In the genomic region with DNA sequence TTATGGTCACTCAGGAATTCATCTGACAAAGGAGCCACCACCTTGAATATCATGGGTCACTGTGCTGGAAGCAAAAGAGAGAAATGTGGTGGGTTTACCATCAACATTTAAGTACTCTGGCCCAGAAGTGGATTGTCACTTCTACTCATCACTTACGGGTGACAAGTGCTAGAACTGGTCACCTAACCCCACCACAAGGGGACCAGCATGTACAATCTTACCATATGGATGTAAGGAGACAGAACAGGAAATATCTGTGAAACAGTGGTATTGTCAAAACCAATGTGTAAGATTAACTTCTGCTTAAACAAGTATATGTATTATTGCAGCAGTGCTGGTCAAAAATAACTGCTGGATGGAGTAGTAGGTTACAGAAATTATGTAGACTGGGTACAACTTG, we compare ENCODE assay signal across 7 cellular contexts.
DNase-seq lines count a peak whose midpoint lies in the region; ATAC-seq and TF ChIP-seq lines count a peak whose summit lies in the region.
"Not testable (repeated sequence)": the region's sequence is repeated elsewhere in the genome, so short reads cannot be mapped to it uniquely, and the experiment has no call there.

No MANE protein-coding gene starts in this region.

- WGBS in upper lobe of left lung, 2 donors = 32 to 55% methylated on average over 1 of the region's 1 CpG

- DNase-seq in CD1c-positive myeloid dendritic cell (ENCODE audit: extremely low spot score) = peak; percentile 34
- DNase-seq in SJCRH30 = peak in 1 of 2 experiments; percentile 11
- not testable (repeated sequence) for DNase-seq in activated naive CD8-positive, alpha-beta T cell treated with anti-CD3 and anti-CD28 coated beads, Interleukin-2, amount 50 U/mL, for 24 hours; naive thymus-derived CD4-positive, alpha-beta T cell; upper lobe of left lung
- peak; percentile 1 for DNase-seq in inferior parietal cortex (ENCODE audit: extremely low spot score)

- peak overlapping the region; percentile 69 for H3K27ac ChIP-seq in SJCRH30
- H3K27ac ChIP-seq in naive thymus-derived CD4-positive, alpha-beta T cell (ENCODE audit: low read depth, low read length); upper lobe of left lung: not testable (repeated sequence)

- CTCF ChIA-PET in naive thymus-derived CD4-positive, alpha-beta T cell (lab: Charles Lee) = not testable (repeated sequence)

- H3K36me3 ChIP-seq in SJCRH30; naive thymus-derived CD4-positive, alpha-beta T cell (ENCODE audit: control insufficient read depth in 2 of 3, insufficient read depth in 3 of 3, low read length in 3 of 3); upper lobe of left lung: not testable (repeated sequence)

- ATAC-seq in activated naive CD8-positive, alpha-beta T cell treated with anti-CD3 and anti-CD28 coated beads, Interleukin-2, amount 50 U/mL, for 24 hours = peak; percentile 27
- ATAC-seq in esophagus mucosa (peak; percentile 24), upper lobe of left lung (ENCODE audit: low FRiP score in 2 of 2) (peak; percentile 0 to 1)
- ATAC-seq in naive thymus-derived CD4-positive, alpha-beta T cell = peak; percentile 40

- not testable (repeated sequence) for TF ChIP-seq POLR2A in upper lobe of left lung (IDR thresholded peaks at IDR 0.05)

- not testable (repeated sequence) for H3K4me3 Mint-ChIP-seq in activated naive CD8-positive, alpha-beta T cell treated with anti-CD3 and anti-CD28 coated beads, Interleukin-2, amount 50 U/mL, for 24 hours; naive thymus-derived CD4-positive, alpha-beta T cell

- not testable (repeated sequence) for H3K36me3 Mint-ChIP-seq in activated naive CD8-positive, alpha-beta T cell treated with anti-CD3 and anti-CD28 coated beads, Interleukin-2, amount 50 U/mL, for 24 hours (ENCODE audit: low read depth); naive thymus-derived CD4-positive, alpha-beta T cell

- H3K27me3 Mint-ChIP-seq in activated naive CD8-positive, alpha-beta T cell treated with anti-CD3 and anti-CD28 coated beads, Interleukin-2, amount 50 U/mL, for 24 hours = not testable (repeated sequence)
- peaks cover 4 to 36% (median 8%) of the 10 kb centered on the region in 5 donors for H3K27me3 Mint-ChIP-seq in naive thymus-derived CD4-positive, alpha-beta T cell

- H3K27me3 ChIP-seq in SJCRH30; naive thymus-derived CD4-positive, alpha-beta T cell (ENCODE audit: control insufficient read depth in 2 of 2, insufficient read depth in 2 of 2, low read length in 2 of 2); upper lobe of left lung: not testable (repeated sequence)

- TF ChIP-seq EP300 in upper lobe of left lung (IDR thresholded peaks at IDR 0.05) = not testable (repeated sequence)

- not testable (repeated sequence) for H3K4me3 ChIP-seq in SJCRH30; naive thymus-derived CD4-positive, alpha-beta T cell (ENCODE audit: low read length); upper lobe of left lung

- H3K27ac Mint-ChIP-seq in activated naive CD8-positive, alpha-beta T cell treated with anti-CD3 and anti-CD28 coated beads, Interleukin-2, amount 50 U/mL, for 24 hours; naive thymus-derived CD4-positive, alpha-beta T cell: not testable (repeated sequence)

- intact Hi-C loops in naive thymus-derived CD4-positive, alpha-beta T cell (cut with micrococcal nuclease) = not testable (repeated sequence)

- POLR2A ChIA-PET in naive thymus-derived CD4-positive, alpha-beta T cell (lab: Charles Lee) = not testable (repeated sequence)

- peaks cover 13% of the 10 kb centered on the region for H3K4me1 Mint-ChIP-seq in activated naive CD8-positive, alpha-beta T cell treated with anti-CD3 and anti-CD28 coated beads, Interleukin-2, amount 50 U/mL, for 24 hours
- not testable (repeated sequence) for H3K4me1 Mint-ChIP-seq in naive thymus-derived CD4-positive, alpha-beta T cell

- TF ChIP-seq CTCF in upper lobe of left lung (IDR thresholded peaks at IDR 0.05) = not testable (repeated sequence)

- not testable (repeated sequence) for H3K9me3 ChIP-seq in SJCRH30 (replicated peaks); naive thymus-derived CD4-positive, alpha-beta T cell (ENCODE audit: control insufficient read depth in 2 of 3, low read length in 3 of 3); upper lobe of left lung

- not testable (repeated sequence) for H3K9me3 Mint-ChIP-seq in activated naive CD8-positive, alpha-beta T cell treated with anti-CD3 and anti-CD28 coated beads, Interleukin-2, amount 50 U/mL, for 24 hours
- H3K9me3 Mint-ChIP-seq in naive thymus-derived CD4-positive, alpha-beta T cell = peaks cover 0 to 13% (median 0%) of the 10 kb centered on the region in 11 donors

- peaks cover 27% of the 10 kb centered on the region for H3K4me1 ChIP-seq in SJCRH30
- not testable (repeated sequence) for H3K4me1 ChIP-seq in naive thymus-derived CD4-positive, alpha-beta T cell (ENCODE audit: control insufficient read depth in 2 of 2, insufficient read depth in 2 of 2, low read length in 2 of 2); upper lobe of left lung
